ENCODE assay signal across 8 cellular contexts in genomic region chr19:14149509-14149994, GRCh38. TPM values are rescaled to one million over a fixed set of nuclear protein-coding genes. Genes with fewer than 3 reads are reported as not detected.
DNase-seq lines count a peak whose midpoint lies in the region; ATAC-seq and TF ChIP-seq lines count a peak whose summit lies in the region.

No MANE protein-coding gene starts in this region.

- intact Hi-C loops in Caco-2 (cut with micrococcal nuclease; ENCODE audit: unreplicated experiment), result no loop called here

- H3K9me3 ChIP-seq in Caco-2, result no peaks in the 10 kb centered on the region

- no peak for TF ChIP-seq CTCF in Caco-2 (IDR thresholded peaks at IDR 0.05; ENCODE audit: insufficient read depth in 1 of 2, low read depth in 1 of 2, low read length in 1 of 2, severe bottlenecking in 1 of 2, unreplicated experiment in 1 of 2)

- no peaks in the 10 kb centered on the region for H3K27me3 Mint-ChIP-seq in Caco-2 (ENCODE audit: insufficient read depth, unreplicated experiment)

- no peaks in the 10 kb centered on the region for H3K9me3 Mint-ChIP-seq in Caco-2 (ENCODE audit: unreplicated experiment)

- CTCF ChIA-PET in Caco-2 (lab: Charles Lee), result no interaction called here

- no peak overlapping the region for H3K27ac Mint-ChIP-seq in Caco-2 (ENCODE audit: unreplicated experiment)

- POLR2A ChIA-PET in Caco-2 (lab: Charles Lee), result no interaction called here

- H3K27me3 ChIP-seq in Caco-2 (replicated peaks; ENCODE audit: control insufficient read depth, insufficient read depth, low read length), result no peaks in the 10 kb centered on the region

- H3K36me3 Mint-ChIP-seq in Caco-2 (ENCODE audit: insufficient read depth, unreplicated experiment), result peaks cover 10% of the 10 kb centered on the region

- H3K4me1 Mint-ChIP-seq in Caco-2 (ENCODE audit: low read depth, unreplicated experiment), result no peaks in the 10 kb centered on the region

- no peak overlapping the region for H3K4me3 ChIP-seq in Caco-2 (ENCODE audit: low read depth, low read length)

- H3K4me1 ChIP-seq in Caco-2, result no peaks in the 10 kb centered on the region

- H3K36me3 ChIP-seq in Caco-2 (ENCODE audit: control insufficient read depth, insufficient read depth, low read length), result no peaks in the 10 kb centered on the region

- peak; percentile 37 for DNase-seq in T follicular helper cell (ENCODE audit: low read depth)
- DNase-seq in amygdala (lab: John Stamatoyannopoulos, UW), result peak in 50 of 56 donors; percentile 16 to 78 (median 46)
- peak in 47 of 51 donors; percentile 4 to 79 (median 53) for DNase-seq in hypothalamus (lab: John Stamatoyannopoulos, UW)
- DNase-seq in stimulated activated CD4-positive, alpha-beta T cell treated with anti-CD3 and anti-CD28 coated beads, Interleukin-4, amount 100 ng/mL, for 24 hours, result peak; percentile 40
- no peak for DNase-seq in NOMO-1 treated with DMSO at 0.1 percent for 48 hours (lab: John Stamatoyannopoulos, UW; ENCODE audit: unreplicated experiment)
- DNase-seq in NCI-H1092 treated with DMSO at 0.1 percent for 48 hours (lab: John Stamatoyannopoulos, UW), result no peak
- no peak for DNase-seq in Caco-2

- ATAC-seq in HG02571 (IDR thresholded peaks at IDR 0.05; ENCODE audit: unreplicated experiment), result no peak

- BruUV-seq in Caco-2 (replicated peaks; lab: Mats Ljungman, UMichigan), result no TSS peak

- no peak overlapping the region for H3K4me3 Mint-ChIP-seq in Caco-2 (ENCODE audit: unreplicated experiment)

RNA-seq across cellular contexts. Expression of gene ASF1B, which starts 13.2 kb away (rescaled TPM):
- 37.7 and 40.2 TPM in 2 replicates for total RNA-seq in Caco-2 (2022)

RNA-seq across cellular contexts. Expression of gene PRKACA, which starts 32.0 kb away (rescaled TPM):
- 46.4 and 51.9 TPM in 2 replicates for total RNA-seq in Caco-2 (2022)

RNA-seq across cellular contexts. Expression of gene ADGRL1, which starts 56.4 kb away (rescaled TPM):
- total RNA-seq in Caco-2 (2022), result 16.9 and 17.6 TPM in 2 replicates

RNA-seq across cellular contexts. Expression of gene SAMD1, which starts 59.0 kb away (rescaled TPM):
- 38.3 and 47.1 TPM in 2 replicates for total RNA-seq in Caco-2 (2022)

Comparison
In these comparisons a context has a peak if more than half of its experiments do, and no peak if none do; other contexts are left out.
1. DNase-seq: peak in T follicular helper cell (single experiment), amygdala (50 of 56), hypothalamus (47 of 51) and stimulated activated CD4-positive, alpha-beta T cell treated with anti-CD3 and anti-CD28 coated beads, Interleukin-4, amount 100 ng/mL, for 24 hours (single experiment); none in NOMO-1 treated with DMSO at 0.1 percent for 48 hours (single experiment), NCI-H1092 treated with DMSO at 0.1 percent for 48 hours (single experiment) and Caco-2 (0 of 2).